28 cellular contexts compared by ENCODE assay signal in the genomic region with DNA sequence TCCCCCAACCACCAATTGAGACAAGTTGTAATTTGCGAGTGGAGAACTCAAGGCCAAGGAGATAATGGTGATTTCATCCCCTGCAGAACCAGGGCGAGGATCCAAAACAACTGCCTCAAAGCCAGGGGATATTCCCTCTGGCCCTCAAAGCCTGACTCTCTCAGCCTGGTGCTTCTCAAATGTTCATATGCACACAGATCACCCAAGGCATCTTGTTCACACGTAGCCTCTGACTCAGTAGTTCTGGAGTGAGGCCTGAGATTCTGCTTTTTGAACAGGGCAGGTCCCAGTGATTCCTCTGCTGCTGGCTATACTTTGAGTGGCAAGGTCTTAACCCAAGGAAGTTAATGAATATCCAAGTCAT. TPM values are rescaled to one million over a fixed set of nuclear protein-coding genes. Genes with fewer than 3 reads are reported as not detected.
"Had no signal": no experiment of that assay in that cellular context is flagged by ENCODE, and none has a peak within 500 bp of the region (broad histone marks: within the 10 kb centered on the region; RNA-seq: fewer than 3 reads in every experiment).

No MANE protein-coding gene starts in this region.

- H3K27me3 ChIP-seq: body of pancreas, colonic mucosa, neural progenitor cell, sigmoid colon, stomach, suprapubic skin, tibial artery, upper lobe of right lung had no signal

- H3K4me1 ChIP-seq: body of pancreas, lower lobe of right lung, sigmoid colon, stomach, suprapubic skin, tibial artery, upper lobe of right lung had no signal

- H3K4me3 ChIP-seq: body of pancreas, colonic mucosa, lower lobe of right lung, neural progenitor cell, sigmoid colon, smooth muscle cell, stomach, suprapubic skin, tibial artery, upper lobe of right lung had no signal

- ATAC-seq: activated CD4-positive, alpha-beta T cell treated with anti-CD3 and anti-CD28 coated beads for 36 hours; activated CD8-positive, alpha-beta memory T cell treated with anti-CD3 and anti-CD28 coated beads, Interleukin-2, amount 10 ng/mL, durations not matched to agents 7 days and 5 days; activated CD8-positive, alpha-beta T cell treated with anti-CD3 and anti-CD28 coated beads, Interleukin-2, amount 10 ng/mL, durations not matched to agents 7 days and 5 days; activated T-cell treated with anti-CD3 and anti-CD28 coated beads, Interleukin-2, amount 50 U/mL, for 72 hours; body of pancreas; lower lobe of right lung; natural killer cell; stimulated activated naive B cell treated with anti-CD40 and anti-IgM and Interleukin-4, amounts not matched to agents 10 μg/mL and 1 μg/mL and 100 μg/mL, for 72 hours; upper lobe of right lung had no signal

- H3K4me3 Mint-ChIP-seq: activated CD4-positive, alpha-beta T cell treated with anti-CD3 and anti-CD28 coated beads for 36 hours; activated CD8-positive, alpha-beta memory T cell treated with anti-CD3 and anti-CD28 coated beads, Interleukin-2, amount 10 ng/mL, durations not matched to agents 7 days and 5 days; activated CD8-positive, alpha-beta T cell treated with anti-CD3 and anti-CD28 coated beads, Interleukin-2, amount 10 ng/mL, durations not matched to agents 7 days and 5 days; activated naive CD8-positive, alpha-beta T cell; activated T-cell treated with anti-CD3 and anti-CD28 coated beads, Interleukin-2, amount 50 U/mL, for 72 hours; natural killer cell; neural progenitor cell; stimulated activated naive B cell treated with anti-CD40 and anti-IgM and Interleukin-4, amounts not matched to agents 10 μg/mL and 1 μg/mL and 100 μg/mL, for 72 hours; T-helper 2 cell treated with Interferon-gamma antibody and Interleukin-4, amounts not matched to agents 5 μg/mL and 100 μg/mL, for 36 hours had no signal

- H3K9me3 ChIP-seq: body of pancreas, colonic mucosa, lower lobe of right lung, sigmoid colon, stomach, suprapubic skin, tibial artery, upper lobe of right lung had no signal

- H3K9me3 Mint-ChIP-seq: activated T-cell treated with anti-CD3 and anti-CD28 coated beads, Interleukin-2, amount 50 U/mL, for 72 hours; natural killer cell; neural progenitor cell; stimulated activated naive B cell treated with anti-CD40 and anti-IgM and Interleukin-4, amounts not matched to agents 10 μg/mL and 1 μg/mL and 100 μg/mL, for 72 hours; T-helper 2 cell treated with Interferon-gamma antibody and Interleukin-4, amounts not matched to agents 5 μg/mL and 100 μg/mL, for 36 hours had no signal

- H3K27me3 Mint-ChIP-seq: activated CD4-positive, alpha-beta T cell treated with anti-CD3 and anti-CD28 coated beads for 36 hours; activated CD8-positive, alpha-beta memory T cell treated with anti-CD3 and anti-CD28 coated beads, Interleukin-2, amount 10 ng/mL, durations not matched to agents 7 days and 5 days had no signal

- H3K4me1 Mint-ChIP-seq: activated CD4-positive, alpha-beta T cell treated with anti-CD3 and anti-CD28 coated beads for 36 hours; activated CD8-positive, alpha-beta memory T cell treated with anti-CD3 and anti-CD28 coated beads, Interleukin-2, amount 10 ng/mL, durations not matched to agents 7 days and 5 days; natural killer cell; neural progenitor cell had no signal

- H3K27ac Mint-ChIP-seq: activated CD4-positive, alpha-beta T cell treated with anti-CD3 and anti-CD28 coated beads for 36 hours; activated CD8-positive, alpha-beta memory T cell treated with anti-CD3 and anti-CD28 coated beads, Interleukin-2, amount 10 ng/mL, durations not matched to agents 7 days and 5 days; activated CD8-positive, alpha-beta T cell treated with anti-CD3 and anti-CD28 coated beads, Interleukin-2, amount 10 ng/mL, durations not matched to agents 7 days and 5 days; activated naive CD8-positive, alpha-beta T cell; activated T-cell treated with anti-CD3 and anti-CD28 coated beads, Interleukin-2, amount 50 U/mL, for 72 hours; natural killer cell; neural progenitor cell; stimulated activated naive B cell treated with anti-CD40 and anti-IgM and Interleukin-4, amounts not matched to agents 10 μg/mL and 1 μg/mL and 100 μg/mL, for 72 hours; T-helper 2 cell treated with Interferon-gamma antibody and Interleukin-4, amounts not matched to agents 5 μg/mL and 100 μg/mL, for 36 hours had no signal

- H3K27ac ChIP-seq: body of pancreas, lower lobe of right lung, neural progenitor cell, sigmoid colon, stomach, suprapubic skin, tibial artery, upper lobe of right lung had no signal

- H3K36me3 Mint-ChIP-seq: activated CD8-positive, alpha-beta memory T cell treated with anti-CD3 and anti-CD28 coated beads, Interleukin-2, amount 10 ng/mL, durations not matched to agents 7 days and 5 days; activated naive CD8-positive, alpha-beta T cell; natural killer cell; stimulated activated naive B cell treated with anti-CD40 and anti-IgM and Interleukin-4, amounts not matched to agents 10 μg/mL and 1 μg/mL and 100 μg/mL, for 72 hours had no signal

- DNase-seq: activated CD4-positive, alpha-beta T cell treated with anti-CD3 and anti-CD28 coated beads for 36 hours; activated CD4-positive, CD25-positive, alpha-beta regulatory T cell; activated CD8-positive, alpha-beta memory T cell treated with anti-CD3 and anti-CD28 coated beads, Interleukin-2, amount 10 ng/mL, durations not matched to agents 7 days and 5 days; activated CD8-positive, alpha-beta T cell treated with anti-CD3 and anti-CD28 coated beads, Interleukin-2, amount 10 ng/mL, durations not matched to agents 7 days and 5 days; activated naive CD4-positive, alpha-beta T cell treated with Interleukin-2 at 50 U/mL for 16 hours; activated T-cell treated with anti-CD3 and anti-CD28 coated beads, Interleukin-2, amount 50 U/mL, for 72 hours; aorta; body of pancreas; cerebellar nuclear complex; effector CD8-positive, alpha-beta T cell; islet precursor cell; lower lobe of right lung; mesenchymal stem cell; natural killer cell; occipital lobe; sigmoid colon; stimulated activated CD4-positive, alpha-beta T cell treated with anti-CD3 and anti-CD28 coated beads, Interleukin-1b, Interleukin-23, amount 100 ng/mL, for 48 hours; stimulated activated naive B cell treated with anti-CD40 and anti-IgM and Interleukin-4, amounts not matched to agents 10 μg/mL and 1 μg/mL and 100 μg/mL, for 72 hours; stomach; T-helper 1 cell; tibial artery; upper lobe of right lung had no signal

RNA-seq across cellular contexts. Expression of gene WWC1, which starts 30.3 kb away (rescaled TPM):
- total RNA-seq: activated CD8-positive, alpha-beta T cell treated with anti-CD3 and anti-CD28 coated beads, Interleukin-2, amount 10 ng/mL, durations not matched to agents 7 days and 5 days had no signal
